Comparison of ENCODE assay signal across 8 cellular contexts in the genomic region with DNA sequence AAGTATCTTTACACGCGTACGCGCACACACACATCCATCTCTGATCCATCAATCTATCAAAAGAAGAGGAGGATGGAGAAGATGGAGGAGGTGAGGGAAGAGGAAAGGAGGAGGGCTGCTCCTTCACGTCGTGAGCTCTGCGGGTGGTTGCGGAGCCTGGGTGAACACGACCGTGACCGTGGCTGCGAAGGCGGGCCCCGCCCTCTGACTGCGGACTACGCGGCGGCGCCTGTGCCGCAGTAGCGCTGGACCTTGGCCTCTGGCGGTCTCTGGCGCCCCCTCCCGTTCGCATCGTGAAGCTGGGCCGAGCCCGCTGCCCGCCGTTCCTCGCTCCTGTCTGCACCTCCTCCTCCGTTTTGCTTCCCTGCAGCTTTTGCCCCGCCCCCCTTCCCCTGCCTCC.
DNase-seq lines count a peak whose midpoint lies in the region; ATAC-seq and TF ChIP-seq lines count a peak whose summit lies in the region.

No MANE protein-coding gene starts in this region.

- peak overlapping the region; percentile 61 for H3K4me3 ChIP-seq in choroid plexus epithelial cell (ENCODE audit: low read depth, low read length)

- ATAC-seq in GM18502 (IDR thresholded peaks at IDR 0.05; ENCODE audit: poor library complexity, unreplicated experiment) (peak; percentile 87), HG03097 (IDR thresholded peaks at IDR 0.05; ENCODE audit: low FRiP score, unreplicated experiment) (peak; percentile 87)

- DNase-seq in NCI-H446 (lab: John Stamatoyannopoulos, UW) (peak; percentile 52 to 78), choroid plexus epithelial cell (ENCODE audit: low read depth) (peak; percentile 71), left kidney (ENCODE audit: low read depth, low spot score) (peak; percentile 90)
- peak; percentile 73 to 76 for DNase-seq in activated CD4-positive, alpha-beta T cell treated with anti-CD3 and anti-CD28 coated beads for 4 hours
- DNase-seq in stimulated activated CD4-positive, alpha-beta T cell treated with anti-CD3 and anti-CD28 coated beads, Interleukin-1b, Interleukin-23, amount 100 ng/mL, for 48 hours = peak; percentile 77

- TF ChIP-seq CTCF in 22Rv1 (IDR thresholded peaks at IDR 0.05) = peak; percentile 79
- TF ChIP-seq CTCF in choroid plexus epithelial cell (conservative IDR thresholded peaks at IDR 0.05; ENCODE audit: low read depth, low read length) = peak; percentile 72

- H3K27ac ChIP-seq in 22Rv1 = no peak overlapping the region
